1 cellular context compared by ENCODE assay signal in the genomic region with DNA sequence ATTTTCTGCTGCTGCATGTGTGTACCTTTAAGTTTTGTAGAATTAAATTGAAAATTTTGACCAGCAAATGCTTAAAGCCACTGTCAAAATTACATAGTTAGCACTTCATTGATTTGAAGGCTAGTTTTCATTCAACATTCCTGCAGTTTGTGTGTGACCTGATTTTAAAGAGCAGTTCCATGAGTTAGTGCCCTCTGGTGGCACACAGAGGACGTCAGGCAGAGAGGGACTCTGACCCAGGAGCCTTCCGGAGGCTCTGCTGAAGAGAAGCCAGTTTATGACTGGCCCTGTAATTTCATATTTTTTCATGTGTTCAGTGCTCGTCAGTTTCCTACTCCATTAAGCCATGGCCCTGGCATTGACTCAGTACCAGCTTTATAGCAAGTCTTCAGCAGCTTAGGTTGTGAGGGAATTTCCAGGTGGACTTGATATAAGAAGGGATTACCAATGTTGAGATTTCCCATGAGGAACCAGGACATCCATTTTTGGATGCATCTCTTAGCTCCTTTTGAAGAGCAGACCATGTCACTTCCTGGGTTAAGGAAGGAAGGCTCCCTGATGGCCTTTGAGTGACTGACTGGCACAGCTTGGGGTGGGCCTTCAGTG.
TF ChIP-seq lines count a peak whose summit lies in the region.

No MANE protein-coding gene starts in this region.

TF ChIP-seq in HepG2, 621 proteins besides CTCF, POLR2A, EP300 and RAD21 (continued from another document):
- TF ChIP-seq, protein P1, sequence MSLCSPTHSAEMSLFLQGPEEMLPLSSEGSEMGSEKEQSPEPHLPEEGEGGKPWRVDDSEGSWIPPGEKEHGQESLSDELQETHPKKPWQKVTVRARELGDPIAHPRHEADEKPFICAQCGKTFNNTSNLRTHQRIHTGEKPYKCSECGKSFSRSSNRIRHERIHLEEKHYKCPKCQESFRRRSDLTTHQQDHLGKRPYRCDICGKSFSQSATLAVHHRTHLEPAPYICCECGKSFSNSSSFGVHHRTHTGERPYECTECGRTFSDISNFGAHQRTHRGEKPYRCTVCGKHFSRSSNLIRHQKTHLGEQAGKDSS (CRISPR knock-in tag; IDR thresholded peaks at IDR 0.05; ENCODE audit: borderline replicate concordance, low read depth): 0 out of 2 replicates have a peak, but pooled peaks have one; percentile 45
- TF ChIP-seq ZNF224 (CRISPR knock-in tag; IDR thresholded peaks at IDR 0.05) (no peak), MYC (CRISPR knock-in tag; IDR thresholded peaks at IDR 0.05; ENCODE audit: borderline replicate concordance) (no peak), HNF4G (IDR thresholded peaks at IDR 0.05; ENCODE audit: borderline replicate concordance, low read depth, low read length) (peak; percentile 54), HNF4G (CRISPR knock-in tag; IDR thresholded peaks at IDR 0.05; ENCODE audit: borderline replicate concordance, low read depth) (no peak), EHMT2 (IDR thresholded peaks at IDR 0.05; ENCODE audit: borderline replicate concordance, low read depth, low read length) (no peak), STAG1 (CRISPR knock-in tag; IDR thresholded peaks at IDR 0.05) (peak; percentile 78), ZNF773 (CRISPR knock-in tag; IDR thresholded peaks at IDR 0.05; ENCODE audit: borderline replicate concordance) (no peak), ZNF143 (CRISPR knock-in tag; IDR thresholded peaks at IDR 0.05) (no peak), YY1 (IDR thresholded peaks at IDR 0.05; ENCODE audit: insufficient read depth, insufficient replicate concordance, low read depth, low read length) (peak; percentile 15), HNF4A (CRISPR knock-in tag; IDR thresholded peaks at IDR 0.05) (peak; percentile 45; the same call in 1 of the 2 replicates), ESRRA (CRISPR knock-in tag; IDR thresholded peaks at IDR 0.05; ENCODE audit: low read depth) (no peak), ZNF550 (CRISPR knock-in tag; IDR thresholded peaks at IDR 0.05; ENCODE audit: borderline replicate concordance) (no peak), ZBTB20 (CRISPR knock-in tag; IDR thresholded peaks at IDR 0.05; ENCODE audit: borderline replicate concordance, low read depth) (no peak), TEAD3 (CRISPR knock-in tag; optimal IDR thresholded peaks at IDR 0.05; ENCODE audit: borderline replicate concordance) (peak; percentile 74), ZSCAN25 (CRISPR knock-in tag; IDR thresholded peaks at IDR 0.05) (no peak), ZNF556 (CRISPR knock-in tag; IDR thresholded peaks at IDR 0.05; ENCODE audit: borderline replicate concordance) (0 out of 2 replicates have a peak, but pooled peaks have one; percentile 29), RFX5 (IDR thresholded peaks at IDR 0.05; ENCODE audit: low read depth, low read length) (no peak), ZNF460 (CRISPR knock-in tag; IDR thresholded peaks at IDR 0.05; ENCODE audit: borderline replicate concordance) (no peak), SAP130 (CRISPR knock-in tag; IDR thresholded peaks at IDR 0.05; ENCODE audit: low read depth) (no peak)
- TF ChIP-seq, protein P2, sequence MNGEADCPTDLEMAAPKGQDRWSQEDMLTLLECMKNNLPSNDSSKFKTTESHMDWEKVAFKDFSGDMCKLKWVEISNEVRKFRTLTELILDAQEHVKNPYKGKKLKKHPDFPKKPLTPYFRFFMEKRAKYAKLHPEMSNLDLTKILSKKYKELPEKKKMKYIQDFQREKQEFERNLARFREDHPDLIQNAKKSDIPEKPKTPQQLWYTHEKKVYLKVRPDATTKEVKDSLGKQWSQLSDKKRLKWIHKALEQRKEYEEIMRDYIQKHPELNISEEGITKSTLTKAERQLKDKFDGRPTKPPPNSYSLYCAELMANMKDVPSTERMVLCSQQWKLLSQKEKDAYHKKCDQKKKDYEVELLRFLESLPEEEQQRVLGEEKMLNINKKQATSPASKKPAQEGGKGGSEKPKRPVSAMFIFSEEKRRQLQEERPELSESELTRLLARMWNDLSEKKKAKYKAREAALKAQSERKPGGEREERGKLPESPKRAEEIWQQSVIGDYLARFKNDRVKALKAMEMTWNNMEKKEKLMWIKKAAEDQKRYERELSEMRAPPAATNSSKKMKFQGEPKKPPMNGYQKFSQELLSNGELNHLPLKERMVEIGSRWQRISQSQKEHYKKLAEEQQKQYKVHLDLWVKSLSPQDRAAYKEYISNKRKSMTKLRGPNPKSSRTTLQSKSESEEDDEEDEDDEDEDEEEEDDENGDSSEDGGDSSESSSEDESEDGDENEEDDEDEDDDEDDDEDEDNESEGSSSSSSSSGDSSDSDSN (CRISPR knock-in tag; IDR thresholded peaks at IDR 0.05): no peak
- TF ChIP-seq, protein P3, sequence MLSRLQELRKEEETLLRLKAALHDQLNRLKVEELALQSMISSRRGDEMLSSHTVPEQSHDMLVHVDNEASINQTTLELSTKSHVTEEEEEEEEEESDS (CRISPR knock-in tag; IDR thresholded peaks at IDR 0.05; ENCODE audit: borderline replicate concordance): no peak
- TF ChIP-seq, protein P4, sequence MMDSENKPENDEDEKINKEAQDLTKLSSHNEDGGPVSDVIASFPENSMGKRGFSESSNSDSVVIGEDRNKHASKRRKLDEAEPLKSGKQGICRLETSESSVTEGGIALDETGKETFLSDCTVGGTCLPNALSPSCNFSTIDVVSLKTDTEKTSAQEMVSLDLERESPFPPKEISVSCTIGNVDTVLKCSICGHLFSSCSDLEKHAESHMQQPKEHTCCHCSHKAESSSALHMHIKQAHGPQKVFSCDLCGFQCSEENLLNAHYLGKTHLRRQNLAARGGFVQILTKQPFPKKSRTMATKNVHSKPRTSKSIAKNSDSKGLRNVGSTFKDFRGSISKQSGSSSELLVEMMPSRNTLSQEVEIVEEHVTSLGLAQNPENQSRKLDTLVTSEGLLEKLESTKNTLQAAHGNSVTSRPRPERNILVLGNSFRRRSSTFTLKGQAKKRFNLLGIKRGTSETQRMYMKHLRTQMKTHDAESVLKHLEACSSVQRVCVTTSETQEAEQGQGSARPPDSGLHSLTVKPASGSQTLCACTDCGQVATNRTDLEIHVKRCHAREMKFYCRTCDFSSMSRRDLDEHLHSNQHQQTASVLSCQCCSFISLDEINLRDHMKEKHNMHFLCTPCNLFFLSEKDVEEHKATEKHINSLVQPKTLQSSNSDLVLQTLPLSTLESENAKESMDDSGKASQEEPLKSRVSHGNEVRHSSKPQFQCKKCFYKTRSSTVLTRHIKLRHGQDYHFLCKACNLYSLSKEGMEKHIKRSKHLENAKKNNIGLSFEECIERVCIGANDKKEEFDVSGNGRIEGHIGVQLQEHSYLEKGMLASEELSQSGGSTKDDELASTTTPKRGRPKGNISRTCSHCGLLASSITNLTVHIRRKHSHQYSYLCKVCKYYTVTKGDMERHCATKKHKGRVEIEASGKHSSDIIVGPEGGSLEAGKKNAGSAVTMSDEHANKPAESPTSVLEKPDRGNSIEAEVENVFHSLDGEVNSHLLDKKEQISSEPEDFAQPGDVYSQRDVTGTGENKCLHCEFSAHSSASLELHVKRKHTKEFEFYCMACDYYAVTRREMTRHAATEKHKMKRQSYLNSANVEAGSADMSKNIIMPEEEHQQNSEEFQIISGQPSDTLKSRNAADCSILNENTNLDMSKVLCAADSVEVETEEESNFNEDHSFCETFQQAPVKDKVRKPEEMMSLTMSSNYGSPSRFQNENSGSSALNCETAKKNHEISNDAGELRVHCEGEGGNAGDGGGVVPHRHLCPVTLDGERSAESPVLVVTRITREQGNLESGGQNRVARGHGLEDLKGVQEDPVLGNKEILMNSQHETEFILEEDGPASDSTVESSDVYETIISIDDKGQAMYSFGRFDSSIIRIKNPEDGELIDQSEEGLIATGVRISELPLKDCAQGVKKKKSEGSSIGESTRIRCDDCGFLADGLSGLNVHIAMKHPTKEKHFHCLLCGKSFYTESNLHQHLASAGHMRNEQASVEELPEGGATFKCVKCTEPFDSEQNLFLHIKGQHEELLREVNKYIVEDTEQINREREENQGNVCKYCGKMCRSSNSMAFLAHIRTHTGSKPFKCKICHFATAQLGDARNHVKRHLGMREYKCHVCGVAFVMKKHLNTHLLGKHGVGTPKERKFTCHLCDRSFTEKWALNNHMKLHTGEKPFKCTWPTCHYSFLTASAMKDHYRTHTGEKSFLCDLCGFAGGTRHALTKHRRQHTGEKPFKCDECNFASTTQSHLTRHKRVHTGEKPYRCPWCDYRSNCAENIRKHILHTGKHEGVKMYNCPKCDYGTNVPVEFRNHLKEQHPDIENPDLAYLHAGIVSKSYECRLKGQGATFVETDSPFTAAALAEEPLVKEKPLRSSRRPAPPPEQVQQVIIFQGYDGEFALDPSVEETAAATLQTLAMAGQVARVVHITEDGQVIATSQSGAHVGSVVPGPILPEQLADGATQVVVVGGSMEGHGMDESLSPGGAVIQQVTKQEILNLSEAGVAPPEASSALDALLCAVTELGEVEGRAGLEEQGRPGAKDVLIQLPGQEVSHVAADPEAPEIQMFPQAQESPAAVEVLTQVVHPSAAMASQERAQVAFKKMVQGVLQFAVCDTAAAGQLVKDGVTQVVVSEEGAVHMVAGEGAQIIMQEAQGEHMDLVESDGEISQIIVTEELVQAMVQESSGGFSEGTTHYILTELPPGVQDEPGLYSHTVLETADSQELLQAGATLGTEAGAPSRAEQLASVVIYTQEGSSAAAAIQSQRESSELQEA (CRISPR knock-in tag; IDR thresholded peaks at IDR 0.05; ENCODE audit: not compliant biosample characterization): no peak
- TF ChIP-seq, protein P5, sequence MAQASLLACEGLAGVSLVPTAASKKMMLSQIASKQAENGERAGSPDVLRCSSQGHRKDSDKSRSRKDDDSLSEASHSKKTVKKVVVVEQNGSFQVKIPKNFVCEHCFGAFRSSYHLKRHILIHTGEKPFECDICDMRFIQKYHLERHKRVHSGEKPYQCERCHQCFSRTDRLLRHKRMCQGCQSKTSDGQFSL (CRISPR knock-in tag; IDR thresholded peaks at IDR 0.05): no peak
- TF ChIP-seq, protein P6, sequence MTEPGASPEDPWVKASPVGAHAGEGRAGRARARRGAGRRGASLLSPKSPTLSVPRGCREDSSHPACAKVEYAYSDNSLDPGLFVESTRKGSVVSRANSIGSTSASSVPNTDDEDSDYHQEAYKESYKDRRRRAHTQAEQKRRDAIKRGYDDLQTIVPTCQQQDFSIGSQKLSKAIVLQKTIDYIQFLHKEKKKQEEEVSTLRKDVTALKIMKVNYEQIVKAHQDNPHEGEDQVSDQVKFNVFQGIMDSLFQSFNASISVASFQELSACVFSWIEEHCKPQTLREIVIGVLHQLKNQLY (CRISPR knock-in tag; IDR thresholded peaks at IDR 0.05): no peak
- TF ChIP-seq, protein P7, sequence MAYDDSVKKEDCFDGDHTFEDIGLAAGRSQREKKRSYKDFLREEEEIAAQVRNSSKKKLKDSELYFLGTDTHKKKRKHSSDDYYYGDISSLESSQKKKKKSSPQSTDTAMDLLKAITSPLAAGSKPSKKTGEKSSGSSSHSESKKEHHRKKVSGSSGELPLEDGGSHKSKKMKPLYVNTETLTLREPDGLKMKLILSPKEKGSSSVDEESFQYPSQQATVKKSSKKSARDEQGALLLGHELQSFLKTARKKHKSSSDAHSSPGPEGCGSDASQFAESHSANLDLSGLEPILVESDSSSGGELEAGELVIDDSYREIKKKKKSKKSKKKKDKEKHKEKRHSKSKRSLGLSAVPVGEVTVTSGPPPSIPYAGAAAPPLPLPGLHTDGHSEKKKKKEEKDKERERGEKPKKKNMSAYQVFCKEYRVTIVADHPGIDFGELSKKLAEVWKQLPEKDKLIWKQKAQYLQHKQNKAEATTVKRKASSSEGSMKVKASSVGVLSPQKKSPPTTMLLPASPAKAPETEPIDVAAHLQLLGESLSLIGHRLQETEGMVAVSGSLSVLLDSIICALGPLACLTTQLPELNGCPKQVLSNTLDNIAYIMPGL (CRISPR knock-in tag; IDR thresholded peaks at IDR 0.05; ENCODE audit: borderline replicate concordance in 1 of 2, low read depth in 1 of 2): peak in 1 of 2 experiments; percentile 47; a peak in 1 of 4 replicates
- TF ChIP-seq, protein P8, sequence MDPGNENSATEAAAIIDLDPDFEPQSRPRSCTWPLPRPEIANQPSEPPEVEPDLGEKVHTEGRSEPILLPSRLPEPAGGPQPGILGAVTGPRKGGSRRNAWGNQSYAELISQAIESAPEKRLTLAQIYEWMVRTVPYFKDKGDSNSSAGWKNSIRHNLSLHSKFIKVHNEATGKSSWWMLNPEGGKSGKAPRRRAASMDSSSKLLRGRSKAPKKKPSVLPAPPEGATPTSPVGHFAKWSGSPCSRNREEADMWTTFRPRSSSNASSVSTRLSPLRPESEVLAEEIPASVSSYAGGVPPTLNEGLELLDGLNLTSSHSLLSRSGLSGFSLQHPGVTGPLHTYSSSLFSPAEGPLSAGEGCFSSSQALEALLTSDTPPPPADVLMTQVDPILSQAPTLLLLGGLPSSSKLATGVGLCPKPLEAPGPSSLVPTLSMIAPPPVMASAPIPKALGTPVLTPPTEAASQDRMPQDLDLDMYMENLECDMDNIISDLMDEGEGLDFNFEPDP (CRISPR knock-in tag; conservative IDR thresholded peaks at IDR 0.05): 0 out of 2 replicates have a peak, but pooled peaks have one; percentile 43
TF ChIP-seq in HepG2: peak in this region for 14.
